In genomic region chr20:50399917-50400704, GRCh38 we compare ENCODE assay signal across 10 cellular contexts.
DNase-seq lines count a peak whose midpoint lies in the region; ATAC-seq and TF ChIP-seq lines count a peak whose summit lies in the region.
"Had no signal": no experiment of that assay in that cellular context is flagged by ENCODE, and none has a peak within 500 bp of the region (broad histone marks: within the 10 kb centered on the region; RNA-seq: fewer than 3 reads in every experiment).

No MANE protein-coding gene starts in this region.

- POLR2A ChIA-PET in activated CD4-positive, alpha-beta T cell treated with anti-CD3 and anti-CD28 coated beads for 36 hours (lab: Charles Lee), result no interaction called here

- DNase-seq in activated CD4-positive, alpha-beta T cell treated with anti-CD3 and anti-CD28 coated beads for 36 hours, result no peak
- DNase-seq in activated CD4-positive, alpha-beta T cell treated with anti-CD3 and anti-CD28 coated beads for 1 hour, result no peak
- DNase-seq in breast epithelium (ENCODE audit: low spot score in 2 of 2), result no peak
- DNase-seq in left lobe of liver (ENCODE audit: low spot score), result peak; percentile 88
- DNase-seq in upper lobe of left lung, result peak in 1 of 2 donors; percentile 81
- DNase-seq in NOMO-1 treated with DMSO at 0.1 percent for 48 hours (lab: John Stamatoyannopoulos, UW; ENCODE audit: unreplicated experiment), result no peak
- DNase-seq in activated naive CD4-positive, alpha-beta T cell treated with anti-CD3 and anti-CD28 coated beads, Interleukin-2, amount 50 U/mL, for 72 hours (ENCODE audit: low spot score in 2 of 2), result no peak
- DNase-seq: activated naive CD4-positive, alpha-beta T cell treated with anti-CD3 and anti-CD28 coated beads for 36 hours; NCI-H774 had no signal

- H3K27ac ChIP-seq in breast epithelium (peak overlapping the region; percentile 52 to 63), upper lobe of left lung (peak overlapping the region; percentile 81 to 95 (median 88))

- CTCF ChIA-PET in activated CD4-positive, alpha-beta T cell treated with anti-CD3 and anti-CD28 coated beads for 36 hours (lab: Charles Lee), result interaction anchor here (0.6 to 0.8 kb wide), 3 partner anchors 23 to 65 kb away, joined by 3 read pairs; no protein-coding TSS in a partner anchor

- no peaks in the 10 kb centered on the region for H3K36me3 Mint-ChIP-seq in activated CD4-positive, alpha-beta T cell treated with anti-CD3 and anti-CD28 coated beads for 36 hours (ENCODE audit: low read depth)
- H3K36me3 Mint-ChIP-seq in activated naive CD4-positive, alpha-beta T cell treated with anti-CD3 and anti-CD28 coated beads, Interleukin-2, amount 50 U/mL, for 72 hours, result no peaks in the 10 kb centered on the region

- TF ChIP-seq POLR2A in breast epithelium (IDR thresholded peaks at IDR 0.05) (no peak), upper lobe of left lung (IDR thresholded peaks at IDR 0.05) (no peak)

- no peaks in the 10 kb centered on the region for H3K9me3 Mint-ChIP-seq in activated CD4-positive, alpha-beta T cell treated with anti-CD3 and anti-CD28 coated beads for 36 hours (ENCODE audit: low read depth)
- no peaks in the 10 kb centered on the region for H3K9me3 Mint-ChIP-seq in activated naive CD4-positive, alpha-beta T cell treated with anti-CD3 and anti-CD28 coated beads, Interleukin-2, amount 50 U/mL, for 72 hours
- H3K9me3 Mint-ChIP-seq: activated naive CD4-positive, alpha-beta T cell treated with anti-CD3 and anti-CD28 coated beads for 36 hours had no signal

- no peak overlapping the region for H3K4me3 Mint-ChIP-seq in activated CD4-positive, alpha-beta T cell treated with anti-CD3 and anti-CD28 coated beads for 36 hours
- H3K4me3 Mint-ChIP-seq: activated naive CD4-positive, alpha-beta T cell treated with anti-CD3 and anti-CD28 coated beads for 36 hours had no signal

- no peaks in the 10 kb centered on the region for H3K4me1 Mint-ChIP-seq in activated CD4-positive, alpha-beta T cell treated with anti-CD3 and anti-CD28 coated beads for 36 hours

- WGBS in upper lobe of left lung, 2 donors, result 47% methylated on average over 15 of the region's 15 CpGs

- H3K27me3 Mint-ChIP-seq in activated CD4-positive, alpha-beta T cell treated with anti-CD3 and anti-CD28 coated beads for 36 hours, result no peaks in the 10 kb centered on the region

- TF ChIP-seq CTCF in breast epithelium (IDR thresholded peaks at IDR 0.05), result no peak
- TF ChIP-seq CTCF in upper lobe of left lung (IDR thresholded peaks at IDR 0.05), result peak in 1 of 6 experiments; percentile 34

- peak in 2 of 4 donors; percentile 69 to 88 for TF ChIP-seq EP300 in upper lobe of left lung (IDR thresholded peaks at IDR 0.05)

- H3K9me3 ChIP-seq in breast epithelium, result no peaks in the 10 kb centered on the region
- H3K9me3 ChIP-seq in upper lobe of left lung, result no peaks in the 10 kb centered on the region

- no peaks in the 10 kb centered on the region for H3K36me3 ChIP-seq in breast epithelium
- H3K36me3 ChIP-seq in upper lobe of left lung, result no peaks in the 10 kb centered on the region

- H3K27ac Mint-ChIP-seq in activated CD4-positive, alpha-beta T cell treated with anti-CD3 and anti-CD28 coated beads for 36 hours, result peak overlapping the region; percentile 49
- peak overlapping the region in 1 of 2 donors; percentile 6 for H3K27ac Mint-ChIP-seq in activated naive CD4-positive, alpha-beta T cell treated with anti-CD3 and anti-CD28 coated beads, Interleukin-2, amount 50 U/mL, for 72 hours
- H3K27ac Mint-ChIP-seq: activated naive CD4-positive, alpha-beta T cell treated with anti-CD3 and anti-CD28 coated beads for 36 hours had no signal

- H3K27me3 ChIP-seq in breast epithelium (no peaks in the 10 kb centered on the region), upper lobe of left lung (no peaks in the 10 kb centered on the region)

- no peak overlapping the region for H3K4me3 ChIP-seq in breast epithelium
- no peak overlapping the region for H3K4me3 ChIP-seq in upper lobe of left lung

- ATAC-seq in activated CD4-positive, alpha-beta T cell treated with anti-CD3 and anti-CD28 coated beads for 36 hours, result no peak
- ATAC-seq in left lobe of liver (peak; percentile 35), upper lobe of left lung (ENCODE audit: low FRiP score in 2 of 2) (peak; percentile 4 to 44), GM18870 (IDR thresholded peaks at IDR 0.05; ENCODE audit: unreplicated experiment) (no peak)
- ATAC-seq in activated naive CD4-positive, alpha-beta T cell treated with anti-CD3 and anti-CD28 coated beads, Interleukin-2, amount 50 U/mL, for 72 hours, result no peak

- H3K4me1 ChIP-seq in breast epithelium (peaks cover 5 to 8% of the 10 kb centered on the region in 2 donors), upper lobe of left lung (peaks cover 42 to 64% (median 54%) of the 10 kb centered on the region in 4 donors)

- intact Hi-C loops in activated CD4-positive, alpha-beta T cell treated with anti-CD3 and anti-CD28 coated beads for 36 hours (cut with DNase I, micrococcal nuclease), result no loop called here
- intact Hi-C loops in breast epithelium (cut with DNase I; ENCODE audit: low total_unique reads), result no loop called here

Comparison
In these comparisons a context has a peak if more than half of its experiments do, and no peak if none do; other contexts are left out.
1. ATAC-seq: peak in left lobe of liver (single experiment) and upper lobe of left lung (2 of 2); none in activated CD4-positive, alpha-beta T cell treated with anti-CD3 and anti-CD28 coated beads for 36 hours (single experiment), GM18870 (single experiment) and activated naive CD4-positive, alpha-beta T cell treated with anti-CD3 and anti-CD28 coated beads, Interleukin-2, amount 50 U/mL, for 72 hours (0 of 2).